ENCODE assay signal across 7 cellular contexts in the genomic region with DNA sequence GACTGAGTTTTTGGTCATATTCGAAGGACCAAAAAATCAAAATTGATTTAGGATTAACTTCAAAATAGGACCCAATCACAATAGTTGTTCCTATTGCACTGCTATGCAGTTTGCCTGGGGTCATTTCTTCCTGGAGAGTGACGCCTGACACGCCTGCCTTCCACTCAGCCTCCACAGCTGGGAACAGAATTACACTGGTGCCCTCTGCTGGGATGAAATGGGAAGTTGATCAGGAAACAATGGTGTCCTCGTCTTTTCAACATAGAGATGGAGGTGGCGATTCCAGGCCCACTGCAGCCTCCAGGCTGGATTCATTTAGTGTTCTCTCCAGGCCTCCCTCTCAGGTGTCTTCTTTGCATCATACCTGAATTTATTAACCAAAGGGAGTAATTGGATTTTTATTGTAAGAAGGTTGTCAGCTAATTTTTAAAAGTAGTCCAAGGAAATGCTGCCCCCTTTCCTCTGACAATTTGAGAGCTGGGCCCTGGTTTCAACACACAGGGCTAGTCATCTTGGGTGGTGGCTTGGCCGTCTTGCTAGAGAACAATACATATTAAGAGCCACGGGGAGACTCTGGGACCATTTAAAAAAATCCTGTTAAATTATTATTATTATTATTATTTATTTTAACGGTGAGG.
DNase-seq lines count a peak whose midpoint lies in the region; ATAC-seq and TF ChIP-seq lines count a peak whose summit lies in the region.

No MANE protein-coding gene starts in this region.

- peak overlapping the region in 1 of 5 donors; percentile 41 for H3K27ac ChIP-seq in adrenal gland
- H3K27ac ChIP-seq in right cardiac atrium (ENCODE audit: low read length): no peak overlapping the region
- H3K27ac ChIP-seq in sigmoid colon: no peak overlapping the region

- H3K9me3 ChIP-seq in adrenal gland (replicated peaks in 1 of 3) (no peaks in the 10 kb centered on the region), right cardiac atrium (ENCODE audit: control insufficient read depth, low read length) (no peaks in the 10 kb centered on the region), sigmoid colon (no peaks in the 10 kb centered on the region)

- no peak for TF ChIP-seq EP300 in sigmoid colon (IDR thresholded peaks at IDR 0.05)

- peak; percentile 88 for DNase-seq in NCI-H128 (lab: John Stamatoyannopoulos, UW; ENCODE audit: unreplicated experiment)
- peak; percentile 70 for DNase-seq in SW480 (ENCODE audit: low spot score)
- peak; percentile 70 to 94 (median 81) for DNase-seq in adrenal gland
- peak; percentile 60 to 80 (median 66) for DNase-seq in right cardiac atrium
- peak; percentile 79 for DNase-seq in sigmoid colon

- ATAC-seq in GM18498 (IDR thresholded peaks at IDR 0.05; ENCODE audit: unreplicated experiment): peak; percentile 96
- ATAC-seq in HG02763 (IDR thresholded peaks at IDR 0.05; ENCODE audit: unreplicated experiment): peak; percentile 93
- peak; percentile 96 for ATAC-seq in right cardiac atrium

- TF ChIP-seq POLR2A in adrenal gland (IDR thresholded peaks at IDR 0.05): no peak
- no peak for TF ChIP-seq POLR2A in sigmoid colon (IDR thresholded peaks at IDR 0.05)

- H3K27me3 ChIP-seq in adrenal gland: no peaks in the 10 kb centered on the region
- H3K27me3 ChIP-seq in right cardiac atrium (ENCODE audit: control insufficient read depth, insufficient read depth): no peaks in the 10 kb centered on the region
- no peaks in the 10 kb centered on the region for H3K27me3 ChIP-seq in sigmoid colon

- TF ChIP-seq CTCF in adrenal gland (IDR thresholded peaks at IDR 0.05) (peak; percentile 61 to 91 (median 86)), sigmoid colon (IDR thresholded peaks at IDR 0.05) (peak; percentile 58 to 76 (median 74))

- intact Hi-C loops in adrenal gland (cut with DNase I) (loop anchor here (5.0 to 10.0 kb wide), 2 partner anchors 92 to 476 kb away; no protein-coding TSS in a partner anchor), right cardiac atrium (cut with DNase I) (loop anchor here (2.0 to 5.0 kb wide), 3 partner anchors 474 to 476 kb away; no protein-coding TSS in a partner anchor), sigmoid colon (cut with DNase I) (loop anchor here (5.0 kb wide), 2 partner anchors 89 to 476 kb away; no protein-coding TSS in a partner anchor)

- H3K4me1 ChIP-seq in adrenal gland (replicated peaks in 1 of 2): no peaks in the 10 kb centered on the region
- no peaks in the 10 kb centered on the region for H3K4me1 ChIP-seq in right cardiac atrium (ENCODE audit: control insufficient read depth, insufficient read depth, low read length)
- H3K4me1 ChIP-seq in sigmoid colon: no peaks in the 10 kb centered on the region

- no peak overlapping the region for H3K4me3 ChIP-seq in adrenal gland
- no peak overlapping the region for H3K4me3 ChIP-seq in right cardiac atrium (ENCODE audit: low read length)
- no peak overlapping the region for H3K4me3 ChIP-seq in sigmoid colon

- H3K36me3 ChIP-seq in adrenal gland (replicated peaks in 1 of 2) (no peaks in the 10 kb centered on the region), sigmoid colon (no peaks in the 10 kb centered on the region)

- 16 to 20% (median 18%) methylated on average over 8 of the region's 8 CpGs for WGBS in adrenal gland, 4 donors
- WGBS in right cardiac atrium: 18% methylated on average over 8 of the region's 8 CpGs
- WGBS in sigmoid colon, 2 donors: 19 to 27% methylated on average over 8 of the region's 8 CpGs
